In genomic region chr16:57165483-57165882, GRCh38 we compare ENCODE assay signal across 17 cellular contexts. TPM values are rescaled to one million over a fixed set of nuclear protein-coding genes. Genes with fewer than 3 reads are reported as not detected.
DNase-seq lines count a peak whose midpoint lies in the region; ATAC-seq and TF ChIP-seq lines count a peak whose summit lies in the region.
"Had no signal": no experiment of that assay in that cellular context is flagged by ENCODE, and none has a peak within 500 bp of the region (broad histone marks: within the 10 kb centered on the region; RNA-seq: fewer than 3 reads in every experiment).

No MANE protein-coding gene starts in this region.

- 80% methylated on average over 5 of the region's 5 CpGs for WGBS in esophagus squamous epithelium, 2 donors

- H3K36me3 Mint-ChIP-seq in CD8-positive, alpha-beta memory T cell = peaks cover 9 to 77% (median 20%) of the 10 kb centered on the region in 3 donors

- no peak overlapping the region for H3K4me3 Mint-ChIP-seq in CD8-positive, alpha-beta memory T cell
- H3K4me3 Mint-ChIP-seq: CD14-positive monocyte; CD4-positive, alpha-beta memory T cell; GM23338 had no signal

- no peaks in the 10 kb centered on the region for H3K79me2 ChIP-seq in KMS-11 (ENCODE audit: insufficient read depth, low read depth)

- intact Hi-C loops in esophagus squamous epithelium (cut with DNase I) = loop anchor here (5.0 kb wide), 1 partner anchor 73 kb away; the partner anchor contains the start of gene CPNE2

- H3K9ac ChIP-seq in KMS-11 = no peak overlapping the region

- H3K27ac Mint-ChIP-seq in CD8-positive, alpha-beta memory T cell = peak overlapping the region in 1 of 8 donors; percentile 74
- H3K27ac Mint-ChIP-seq: GM23338 had no signal

- H4K20me1 ChIP-seq in KMS-11 (ENCODE audit: insufficient read depth) = no peaks in the 10 kb centered on the region

- TF ChIP-seq POLR2A in esophagus squamous epithelium (IDR thresholded peaks at IDR 0.05) = no peak

- POLR2A ChIA-PET in CD8-positive, alpha-beta memory T cell (lab: Charles Lee) = no interaction called here

- H3K4me2 ChIP-seq in KMS-11 = peak overlapping the region; percentile 34; the same call in 1 of the 2 replicates
- H3K4me2 ChIP-seq: GM23338 had no signal

- H3K27me3 ChIP-seq in KMS-11 (ENCODE audit: insufficient read depth, low read depth) (no peaks in the 10 kb centered on the region), esophagus squamous epithelium (no peaks in the 10 kb centered on the region)
- no peaks in the 10 kb centered on the region for H3K27me3 ChIP-seq in CD8-positive, alpha-beta memory T cell (ENCODE audit: insufficient read depth, low read length, poor library complexity, severe bottlenecking)
- H3K27me3 ChIP-seq: BE2C had no signal

- CTCF ChIA-PET in CD8-positive, alpha-beta memory T cell (lab: Charles Lee) = no interaction called here

- ATAC-seq in left lobe of liver = peak; percentile 85
- ATAC-seq: GM23338, HCT116, K562 had no signal

- DNase-seq in caudate nucleus (lab: John Stamatoyannopoulos, UW) = no peak
- no peak for DNase-seq in left lobe of liver (ENCODE audit: low spot score)
- DNase-seq in substantia nigra (lab: John Stamatoyannopoulos, UW) = no peak
- no peak for DNase-seq in CD8-positive, alpha-beta memory T cell
- DNase-seq in GOT3 (lab: John Stamatoyannopoulos, UW) = no peak
- no peak for DNase-seq in NCI-H1417 treated with DMSO at 0.1 percent for 48 hours (lab: John Stamatoyannopoulos, UW)
- no peak for DNase-seq in esophagus squamous epithelium (lab: John Stamatoyannopoulos, UW)
- DNase-seq: ACHN; BE2C; Calu3; CD4-positive, alpha-beta memory T cell; H7 had no signal

- no peaks in the 10 kb centered on the region for H3K9me3 Mint-ChIP-seq in CD8-positive, alpha-beta memory T cell
- H3K9me3 Mint-ChIP-seq: CD14-positive monocyte; CD4-positive, alpha-beta memory T cell; GM23338 had no signal

- H3K36me3 ChIP-seq in KMS-11 (ENCODE audit: insufficient read depth) (no peaks in the 10 kb centered on the region; the same call in 1 of the 2 replicates), esophagus squamous epithelium (peaks cover 5 to 85% (median 15%) of the 10 kb centered on the region in 3 donors)
- H3K36me3 ChIP-seq in CD8-positive, alpha-beta memory T cell (ENCODE audit: insufficient read depth, low read length) = peaks cover 27% of the 10 kb centered on the region

- no peak overlapping the region for H2AFZ ChIP-seq in KMS-11 (ENCODE audit: low read depth)
- H2AFZ ChIP-seq: GM23338 had no signal

- H3K27ac ChIP-seq in KMS-11 = no peak overlapping the region; the same call in 1 of the 2 replicates
- H3K27ac ChIP-seq in caudate nucleus (ENCODE audit: low read depth, low read length) = peak overlapping the region; percentile 37
- H3K27ac ChIP-seq in substantia nigra (ENCODE audit: low read depth, low read length, poor library complexity, severe bottlenecking) = peak overlapping the region; percentile 67
- no peak overlapping the region for H3K27ac ChIP-seq in CD8-positive, alpha-beta memory T cell (ENCODE audit: low read depth, low read length)
- H3K27ac ChIP-seq in esophagus squamous epithelium = peak overlapping the region in 1 of 4 donors; percentile 84

- H3K4me3 ChIP-seq in KMS-11 (IDR thresholded peaks at IDR 0.05; ENCODE audit: insufficient read depth, low read depth, low read length) (no peak overlapping the region), esophagus squamous epithelium (no peak overlapping the region)
- no peak overlapping the region for H3K4me3 ChIP-seq in CD8-positive, alpha-beta memory T cell (ENCODE audit: low read length)
- H3K4me3 ChIP-seq: GM23338, K562 had no signal

- H3K4me1 ChIP-seq in KMS-11 (ENCODE audit: low read depth, poor library complexity, severe bottlenecking) = peaks cover 42% of the 10 kb centered on the region
- H3K4me1 ChIP-seq in CD8-positive, alpha-beta memory T cell (ENCODE audit: insufficient read depth, low read length) = no peaks in the 10 kb centered on the region
- H3K4me1 ChIP-seq in esophagus squamous epithelium = peaks cover 8 to 34% (median 22%) of the 10 kb centered on the region in 3 donors

- H3K27me3 Mint-ChIP-seq in CD8-positive, alpha-beta memory T cell = peaks cover 0 to 1% of the 10 kb centered on the region in 2 donors
- H3K27me3 Mint-ChIP-seq: CD4-positive, alpha-beta memory T cell had no signal

- peaks cover 5 to 21% (median 10%) of the 10 kb centered on the region in 3 donors for H3K4me1 Mint-ChIP-seq in CD8-positive, alpha-beta memory T cell

- no peak for TF ChIP-seq CTCF in KMS-11 (conservative IDR thresholded peaks at IDR 0.05; ENCODE audit: low read depth, low read length)
- TF ChIP-seq CTCF in esophagus squamous epithelium (IDR thresholded peaks at IDR 0.05) = no peak

- H3K9me3 ChIP-seq in CD8-positive, alpha-beta memory T cell (ENCODE audit: low read length) = no peaks in the 10 kb centered on the region
- H3K9me3 ChIP-seq in esophagus squamous epithelium = no peaks in the 10 kb centered on the region
- H3K9me3 ChIP-seq: BE2C had no signal

RNA-seq across cellular contexts. Expression of gene PSME3IP1, which starts 20.4 kb away (rescaled TPM):
- 26.6 TPM for total RNA-seq in left lobe of liver
- 100 to 1,000 TPM; 103 to 111 TPM for total RNA-seq in CD8-positive, alpha-beta memory T cell
- 62.3 TPM for polyA plus RNA-seq in CD8-positive, alpha-beta memory T cell
- 10 to 100 TPM; 40.7 to 65.6 (median 51.3) TPM for total RNA-seq in esophagus squamous epithelium

RNA-seq across cellular contexts. Expression of gene RSPRY1, which starts 20.6 kb away (rescaled TPM):
- 18.1 TPM for total RNA-seq in left lobe of liver
- total RNA-seq in CD8-positive, alpha-beta memory T cell = 10 to 100 TPM; 33.3 to 36.6 TPM
- polyA plus RNA-seq in CD8-positive, alpha-beta memory T cell = 41.0 TPM
- total RNA-seq in esophagus squamous epithelium = 10 to 100 TPM; 13.7 to 27.2 (median 23.1) TPM

Comparison
In these comparisons a context has a peak if more than half of its experiments do, and no peak if none do; other contexts are left out.
1. H3K27ac ChIP-seq: peak in caudate nucleus (single experiment) and substantia nigra (single experiment); none in KMS-11 (single experiment) and CD8-positive, alpha-beta memory T cell (single experiment).